In the genomic region with DNA sequence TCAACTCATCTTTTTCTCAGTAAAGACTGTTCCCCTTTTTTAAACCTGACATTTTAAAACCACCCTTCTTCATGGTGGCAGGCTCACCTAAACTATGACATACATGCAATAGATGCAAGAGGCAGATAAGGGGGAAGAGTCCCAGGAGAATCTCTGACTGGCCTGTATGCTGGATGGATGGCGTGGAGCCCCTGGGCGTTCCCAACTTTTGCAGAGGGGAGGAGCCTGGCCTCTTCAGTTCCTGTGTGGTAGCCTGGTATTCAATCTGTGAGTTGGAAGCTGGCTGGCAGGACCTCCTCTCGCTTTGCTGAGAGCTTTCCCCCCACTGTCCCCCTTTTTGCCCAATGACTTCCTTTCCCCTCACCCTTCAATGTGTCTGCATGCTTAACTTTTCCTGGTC, we compare ENCODE assay signal across 14 cellular contexts.
"Had no signal": no experiment of that assay in that cellular context is flagged by ENCODE, and none has a peak within 500 bp of the region (broad histone marks: within the 10 kb centered on the region; RNA-seq: fewer than 3 reads in every experiment).

No MANE protein-coding gene starts in this region.

- H3K27ac ChIP-seq: esophagus squamous epithelium, ovary, right atrium auricular region, sigmoid colon, skin epidermis had no signal

- H3K36me3 Mint-ChIP-seq: natural killer cell had no signal

- H3K27me3 ChIP-seq: esophagus squamous epithelium, ovary, right atrium auricular region, sigmoid colon had no signal

- H3K27me3 Mint-ChIP-seq: effector memory CD8-positive, alpha-beta T cell had no signal

- H3K4me3 Mint-ChIP-seq: effector memory CD8-positive, alpha-beta T cell; natural killer cell; neural crest cell had no signal

- H3K27ac Mint-ChIP-seq: effector memory CD8-positive, alpha-beta T cell; natural killer cell had no signal

- H3K4me1 Mint-ChIP-seq: natural killer cell, neural crest cell had no signal

- H3K4me3 ChIP-seq: esophagus squamous epithelium, ovary, right atrium auricular region, sigmoid colon, skin epidermis had no signal

- ATAC-seq: effector memory CD8-positive, alpha-beta T cell; left lobe of liver; natural killer cell had no signal

- H3K4me1 ChIP-seq: esophagus squamous epithelium, right atrium auricular region, sigmoid colon had no signal

- H3K36me3 ChIP-seq: esophagus squamous epithelium, ovary, right atrium auricular region, sigmoid colon had no signal

- DNase-seq: effector memory CD8-positive, alpha-beta T cell; esophagus squamous epithelium; foreskin fibroblast; mammary epithelial cell; natural killer cell; nucleus accumbens; ovary; sigmoid colon; stimulated activated CD4-positive, alpha-beta T cell treated with anti-CD3 and anti-CD28 coated beads, Interleukin-12 subunit alpha, Interleukin-12 subunit beta, amount 100 ng/mL, for 4 hours; stimulated activated naive CD4-positive, alpha-beta T cell treated with Interleukin-2 at 50 U/mL for 16 hours had no signal

- H3K9me3 Mint-ChIP-seq: natural killer cell, neural crest cell had no signal
